Comparison of ENCODE assay signal across 9 cellular contexts in the genomic region with DNA sequence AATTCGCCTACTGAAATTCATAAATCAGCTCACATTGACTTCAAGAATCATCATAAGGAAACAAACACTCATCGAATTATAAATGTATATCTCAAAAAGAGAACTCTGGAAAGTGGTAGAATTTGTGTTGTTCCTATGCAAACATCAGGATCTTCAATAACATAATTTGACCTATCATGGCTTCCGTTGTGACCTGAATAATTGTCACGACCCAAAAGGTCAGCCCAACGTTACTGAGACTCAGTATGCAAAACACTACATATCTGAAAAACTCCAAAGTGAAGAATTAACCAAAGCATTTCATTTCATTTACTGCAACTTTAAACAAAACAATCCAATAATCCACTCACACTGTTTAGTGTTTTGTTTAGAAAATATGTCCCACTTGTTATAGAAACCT. TPM values are rescaled to one million over a fixed set of nuclear protein-coding genes. Genes with fewer than 3 reads are reported as not detected.
DNase-seq lines count a peak whose midpoint lies in the region; ATAC-seq and TF ChIP-seq lines count a peak whose summit lies in the region.
"Had no signal": no experiment of that assay in that cellular context is flagged by ENCODE, and none has a peak within 500 bp of the region (broad histone marks: within the 10 kb centered on the region; RNA-seq: fewer than 3 reads in every experiment).

No MANE protein-coding gene starts in this region.

- H3K27me3 Mint-ChIP-seq in CD8-positive, alpha-beta T cell (ENCODE audit: low read depth) = no peaks in the 10 kb centered on the region

- H3K9me3 Mint-ChIP-seq in CD8-positive, alpha-beta T cell = no peaks in the 10 kb centered on the region

- H3K79me1 ChIP-seq in neuronal stem cell (ENCODE audit: low read depth, low read length) = no peaks in the 10 kb centered on the region

- POLR2A ChIA-PET in CD8-positive, alpha-beta T cell (lab: Charles Lee) = no interaction called here

- TF ChIP-seq CTCF in CD8-positive, alpha-beta T cell (IDR thresholded peaks at IDR 0.05) = no peak
- TF ChIP-seq CTCF in mucosa of descending colon (IDR thresholded peaks at IDR 0.05) = no peak

- H3K27ac Mint-ChIP-seq in CD8-positive, alpha-beta T cell = peak overlapping the region; percentile 99

- H3K18ac ChIP-seq in neuronal stem cell (ENCODE audit: low read length) = no peak overlapping the region

- no peak overlapping the region for H4K91ac ChIP-seq in neuronal stem cell (ENCODE audit: low read depth, low read length, poor library complexity)

- no peak overlapping the region for H3K4ac ChIP-seq in neuronal stem cell (ENCODE audit: low read length)

- H3K36me3 Mint-ChIP-seq in CD8-positive, alpha-beta T cell = peaks cover 18% of the 10 kb centered on the region

- H2BK5ac ChIP-seq in neuronal stem cell (ENCODE audit: low read length) = no peak overlapping the region

- no peak overlapping the region for H2BK120ac ChIP-seq in neuronal stem cell (ENCODE audit: low read depth, low read length)

- H3K27me3 ChIP-seq in CD8-positive, alpha-beta T cell (ENCODE audit: insufficient read depth, low read length) = no peaks in the 10 kb centered on the region
- no peaks in the 10 kb centered on the region for H3K27me3 ChIP-seq in duodenal mucosa (ENCODE audit: control insufficient read depth in 1 of 2, insufficient read depth in 2 of 2, low read length in 2 of 2)
- H3K27me3 ChIP-seq in neuronal stem cell (ENCODE audit: control insufficient read depth in 3 of 3, insufficient read depth in 3 of 3, low read depth in 1 of 3, low read length in 3 of 3) = no peaks in the 10 kb centered on the region

- peak overlapping the region; percentile 98 for H3K27ac ChIP-seq in CD8-positive, alpha-beta T cell (ENCODE audit: low read depth, low read length)
- H3K27ac ChIP-seq in duodenal mucosa (ENCODE audit: low read depth, low read length) = no peak overlapping the region
- no peak overlapping the region for H3K27ac ChIP-seq in neuronal stem cell (replicated peaks; ENCODE audit: low read length)

- H2AFZ ChIP-seq in neuronal stem cell (ENCODE audit: low read length) = no peak overlapping the region

- H3K9me3 ChIP-seq in CD8-positive, alpha-beta T cell (ENCODE audit: low read length) = no peaks in the 10 kb centered on the region
- H3K9me3 ChIP-seq in duodenal mucosa (ENCODE audit: control insufficient read depth in 1 of 2, low read length in 2 of 2) (no peaks in the 10 kb centered on the region), neuronal stem cell (replicated peaks in 1 of 2; ENCODE audit: control insufficient read depth in 2 of 2, insufficient read depth in 1 of 2, low read depth in 1 of 2, low read length in 2 of 2) (no peaks in the 10 kb centered on the region), mucosa of descending colon (no peaks in the 10 kb centered on the region)

- H3K4me3 Mint-ChIP-seq in CD8-positive, alpha-beta T cell = peak overlapping the region; percentile 96

- H3K14ac ChIP-seq in neuronal stem cell (ENCODE audit: low read length) = no peak overlapping the region

- no CpG with 5 or more reads among the region's 5 CpGs for WGBS in neuronal stem cell (ENCODE audit: extremely low coverage in 2 of 2, insufficient read length in 2 of 2, insufficient replicate concordance in 1 of 2), 2 donors

- no peak overlapping the region for H4K8ac ChIP-seq in neuronal stem cell (ENCODE audit: low read depth, low read length)

- H3K4me1 Mint-ChIP-seq in CD8-positive, alpha-beta T cell (ENCODE audit: low read depth) = peaks cover 23% of the 10 kb centered on the region

- peak overlapping the region; percentile 19 for H3K4me2 ChIP-seq in neuronal stem cell (ENCODE audit: insufficient read depth, low read length, poor library complexity, severe bottlenecking)

- no peak overlapping the region for H2BK15ac ChIP-seq in neuronal stem cell (ENCODE audit: low read length)

- ATAC-seq in CD8-positive, alpha-beta T cell = no peak
- ATAC-seq in HG03135 (IDR thresholded peaks at IDR 0.05; ENCODE audit: unreplicated experiment) (no peak), mucosa of descending colon (no peak)

- H3K4me3 ChIP-seq in CD8-positive, alpha-beta T cell (ENCODE audit: low read depth, low read length) = peak overlapping the region; percentile 83
- peak overlapping the region; percentile 78 to 96 for H3K4me3 ChIP-seq in duodenal mucosa (ENCODE audit: low read depth in 1 of 2, low read length in 2 of 2)
- H3K4me3 ChIP-seq in neuronal stem cell (ENCODE audit: low read length in 2 of 2) = peak overlapping the region in 1 of 2 donors; percentile 88
- H3K4me3 ChIP-seq in mucosa of descending colon = no peak overlapping the region

- H3K9ac ChIP-seq in duodenal mucosa (ENCODE audit: low read depth in 1 of 2, low read length in 2 of 2) (peak overlapping the region in 1 of 2 donors; percentile 95), neuronal stem cell (ENCODE audit: low read depth, low read length, poor library complexity) (no peak overlapping the region)

- intact Hi-C loops in CD8-positive, alpha-beta T cell (cut with DNase I, micrococcal nuclease) = loop anchor here (2.0 to 10.0 kb wide), 6 partner anchors 35 to 1421 kb away; a partner anchor contains a TSS
- intact Hi-C loops in posterior vena cava (cut with DNase I) (no loop called here), mucosa of descending colon (cut with DNase I, micrococcal nuclease) (no loop called here)

- H2AK5ac ChIP-seq in neuronal stem cell (ENCODE audit: low read depth, low read length) = no peak overlapping the region

- peaks cover 64% of the 10 kb centered on the region for H3K4me1 ChIP-seq in CD8-positive, alpha-beta T cell (ENCODE audit: insufficient read depth, low read length)
- peaks cover 12 to 43% of the 10 kb centered on the region in 2 donors for H3K4me1 ChIP-seq in duodenal mucosa (ENCODE audit: control insufficient read depth in 1 of 2, insufficient read depth in 2 of 2, low read length in 2 of 2)
- peaks cover 2 to 4% of the 10 kb centered on the region in 2 donors for H3K4me1 ChIP-seq in neuronal stem cell (ENCODE audit: control insufficient read depth in 2 of 2, insufficient read depth in 1 of 2, low read depth in 1 of 2, low read length in 2 of 2)
- peaks cover 56% of the 10 kb centered on the region for H3K4me1 ChIP-seq in mucosa of descending colon (ENCODE audit: low read depth)

- no peak for DNase-seq in CD8-positive, alpha-beta T cell
- DNase-seq in NCI-H69 (lab: John Stamatoyannopoulos, UW) = peak; percentile 38
- DNase-seq in neuronal stem cell (ENCODE audit: low spot score) = no peak
- DNase-seq in DMS79 treated with DMSO at 0.1 percent for 48 hours (lab: John Stamatoyannopoulos, UW) = no peak
- DNase-seq in posterior vena cava (ENCODE audit: low spot score) = no peak
- no peak for DNase-seq in mucosa of descending colon
- DNase-seq: activated CD4-positive, alpha-beta T cell treated with anti-CD3 and anti-CD28 coated beads for 1 hour had no signal

- H3K36me3 ChIP-seq in CD8-positive, alpha-beta T cell (ENCODE audit: insufficient read depth, low read length) = no peaks in the 10 kb centered on the region
- H3K36me3 ChIP-seq in duodenal mucosa (ENCODE audit: control insufficient read depth in 1 of 2, insufficient read depth in 2 of 2, low read length in 2 of 2) (no peaks in the 10 kb centered on the region), neuronal stem cell (replicated peaks in 1 of 2; ENCODE audit: control insufficient read depth in 2 of 2, insufficient read depth in 2 of 2, low read length in 2 of 2) (no peaks in the 10 kb centered on the region), mucosa of descending colon (ENCODE audit: low read depth) (no peaks in the 10 kb centered on the region)

- H3K23ac ChIP-seq in neuronal stem cell (ENCODE audit: low read depth, low read length, poor library complexity) = no peak overlapping the region

- H2BK12ac ChIP-seq in neuronal stem cell (ENCODE audit: low read length) = no peak overlapping the region

- CTCF ChIA-PET in CD8-positive, alpha-beta T cell (lab: Charles Lee) = interaction anchor here (1.2 to 1.7 kb wide), 4 partner anchors 16 to 374 kb away, joined by 3 to 8 read pairs (median 3); no protein-coding TSS in a partner anchor

RNA-seq across cellular contexts. Expression of a gene that starts 1.2 kb away (rescaled TPM):
- 10 to 100 TPM; 64.3 to 71.7 TPM for total RNA-seq in CD8-positive, alpha-beta T cell
- polyA plus RNA-seq in neuronal stem cell (2013, experiment 1 of 2) = 5.3 TPM
- polyA plus RNA-seq in neuronal stem cell (2013, experiment 2 of 2) = 5.4 TPM
- total RNA-seq in posterior vena cava (10 to 100 TPM; 18.9 to 19.9 TPM), mucosa of descending colon (10 to 100 TPM; 21.4 to 22.1 (median 21.5) TPM)

Comparison
In these comparisons a context has a peak if more than half of its experiments do, and no peak if none do; other contexts are left out.
1. intact Hi-C loops: an anchor here in CD8-positive, alpha-beta T cell (2.0 to 10.0 kb wide); none called in posterior vena cava and mucosa of descending colon.